1 cellular context compared by ENCODE assay signal in genomic region chr5:177302354-177303110, GRCh38.
TF ChIP-seq lines count a peak whose summit lies in the region.

No MANE protein-coding gene starts in this region.

TF ChIP-seq in IMR-90, 13 proteins besides CTCF, POLR2A, EP300 and RAD21 (continued from another document):
- TF ChIP-seq ELK1 (IDR thresholded peaks at IDR 0.05; ENCODE audit: borderline replicate concordance, low read depth, low read length), result no peak
- TF ChIP-seq BHLHE40 (IDR thresholded peaks at IDR 0.05; ENCODE audit: low read depth, low read length), result no peak
TF ChIP-seq in IMR-90: peak in this region for 0.
